In genomic region chr3:32815812-32816438, GRCh38 we compare ENCODE assay signal across 11 cellular contexts. TPM values are rescaled to one million over a fixed set of nuclear protein-coding genes. Genes with fewer than 3 reads are reported as not detected.
DNase-seq lines count a peak whose midpoint lies in the region; ATAC-seq, FAIRE-seq and TF ChIP-seq lines count a peak whose summit lies in the region.
"Had no signal": no experiment of that assay in that cellular context is flagged by ENCODE, and none has a peak within 500 bp of the region (broad histone marks: within the 10 kb centered on the region; RNA-seq: fewer than 3 reads in every experiment).

No MANE protein-coding gene starts in this region.

- H3K27ac Mint-ChIP-seq in activated T-helper 2 cell treated with anti-CD3 and anti-CD28 coated beads, Interferon-gamma antibody, Interleukin-2, Interleukin-4, amounts not matched to agents 10 μg/mL and 5 μg/mL and 100 μg/mL, durations not matched to agents 14 hours and 24 hours and 36 hours = no peak overlapping the region

- in situ Hi-C loops in HepG2 (cut with HindIII; ENCODE audit: extremely low pct_ligation_motif_present, low pct_unique_long_range_greater_than_20kb) = loop anchor here (5.0 kb wide), 1 partner anchor 34 kb away; no protein-coding TSS in a partner anchor

- H4K20me1 ChIP-seq in HepG2 (ENCODE audit: insufficient read depth, low read length) = peaks cover 34% of the 10 kb centered on the region

- no peak overlapping the region for H2AFZ ChIP-seq in HepG2 (ENCODE audit: low read length)

- POLR2A ChIA-PET in HepG2 (lab: Yijun Ruan, JAX) = interaction anchor here (0.8 to 5.6 kb wide), 12 partner anchors 11 to 87 kb away, joined by 3 to 36 read pairs (median 6); no protein-coding TSS in a partner anchor

- CTCF ChIA-PET in HepG2 (lab: Yijun Ruan, JAX; ENCODE audit: low intra/inter-chr PET ratio, low total read pairs) = interaction anchor here (1.5 kb wide), 1 partner anchor 34 kb away, joined by 5 read pairs; no protein-coding TSS in a partner anchor

- TF ChIP-seq EP300 in HepG2 (IDR thresholded peaks at IDR 0.05; ENCODE audit: low read depth in 2 of 2, low read length in 2 of 2) (no peak), HepG2 (CRISPR knock-in tag; IDR thresholded peaks at IDR 0.05; ENCODE audit: borderline replicate concordance) (no peak)

- peak overlapping the region; percentile 94 for H3K4me2 ChIP-seq in HepG2 (ENCODE audit: low read depth, low read length)

- peak in 1 of 2 experiments; percentile 32; a peak in 1 of 4 replicates for TF ChIP-seq POLR2A in HepG2 (IDR thresholded peaks at IDR 0.05; ENCODE audit: insufficient read depth in 1 of 2, low read depth in 2 of 2, low read length in 2 of 2)
- no peak for TF ChIP-seq POLR2A in right lobe of liver (IDR thresholded peaks at IDR 0.05)

- peak overlapping the region; percentile 90 for H3K9ac ChIP-seq in HepG2 (ENCODE audit: insufficient read depth, low read depth, low read length)

- DNase-seq in HepG2 (ENCODE audit: low spot score) = no peak
- no peak for DNase-seq in right lobe of liver
- DNase-seq in activated T-helper 2 cell treated with anti-CD3 and anti-CD28 coated beads, Interferon-gamma antibody, Interleukin-2, Interleukin-4, amounts not matched to agents 10 μg/mL and 5 μg/mL and 100 μg/mL, durations not matched to agents 14 hours and 24 hours and 36 hours (ENCODE audit: low spot score) = no peak
- DNase-seq in lower lobe of right lung = no peak
- no peak for DNase-seq in activated gamma-delta T cell (lab: John Stamatoyannopoulos, UW)
- no peak for DNase-seq in D721Med (ENCODE audit: insufficient read length, low spot score)
- DNase-seq in foreskin melanocyte = no peak
- DNase-seq: central memory CD4-positive, alpha-beta T cell; IMR-90 had no signal

- TF ChIP-seq CTCF in HepG2 (CRISPR knock-in tag; IDR thresholded peaks at IDR 0.05) (no peak), right lobe of liver (IDR thresholded peaks at IDR 0.05) (no peak), lower lobe of right lung (IDR thresholded peaks at IDR 0.05) (no peak), D721Med (IDR thresholded peaks at IDR 0.05; ENCODE audit: insufficient read depth, missing control alignments) (no peak)

- peak; percentile 42 for FAIRE-seq in HepG2 (lab: Jason Lieb, UNC)
- FAIRE-seq in D721Med (lab: Jason Lieb, UNC) = no peak

- H3K4me1 Mint-ChIP-seq in activated T-helper 2 cell treated with anti-CD3 and anti-CD28 coated beads, Interferon-gamma antibody, Interleukin-2, Interleukin-4, amounts not matched to agents 10 μg/mL and 5 μg/mL and 100 μg/mL, durations not matched to agents 14 hours and 24 hours and 36 hours (ENCODE audit: low read depth) = peaks cover 23% of the 10 kb centered on the region

- H3K9me3 ChIP-seq in HepG2 (ENCODE audit: low read length) (no peaks in the 10 kb centered on the region), right lobe of liver (no peaks in the 10 kb centered on the region), lower lobe of right lung (no peaks in the 10 kb centered on the region)

- BruUV-seq in HepG2 (replicated peaks; lab: Mats Ljungman, UMichigan) = TSS peak; percentile 84

- H3K4me3 ChIP-seq in HepG2 (replicated peaks in 1 of 3; ENCODE audit: insufficient read depth in 1 of 3, low read depth in 2 of 3, low read length in 3 of 3) (peak overlapping the region; percentile 94 to 98 (median 94)), right lobe of liver (no peak overlapping the region), lower lobe of right lung (peak overlapping the region; percentile 59), urinary bladder (ENCODE audit: low read depth, low read length) (peak overlapping the region; percentile 45)

- H3K27ac ChIP-seq in HepG2 (ENCODE audit: extremely low read length, insufficient read depth, low read length) = peak overlapping the region; percentile 99
- no peak overlapping the region for H3K27ac ChIP-seq in right lobe of liver
- no peak overlapping the region for H3K27ac ChIP-seq in lower lobe of right lung
- H3K27ac ChIP-seq in urinary bladder (ENCODE audit: low read depth) = no peak overlapping the region
- H3K27ac ChIP-seq: skin epidermis had no signal

- H3K4me1 ChIP-seq in HepG2 (ENCODE audit: insufficient read depth, low read length) = peaks cover 35% of the 10 kb centered on the region
- peaks cover 0 to 14% (median 0%) of the 10 kb centered on the region in 4 donors for H3K4me1 ChIP-seq in right lobe of liver
- peaks cover 11% of the 10 kb centered on the region for H3K4me1 ChIP-seq in lower lobe of right lung
- H3K4me1 ChIP-seq in urinary bladder (ENCODE audit: insufficient read depth) = peaks cover 3% of the 10 kb centered on the region

- no peak for TF ChIP-seq RAD21 in HepG2 (CRISPR knock-in tag; IDR thresholded peaks at IDR 0.05)

- ATAC-seq in HepG2 (peak; percentile 39), right lobe of liver (no peak), lower lobe of right lung (no peak)

- H3K36me3 ChIP-seq in HepG2 (replicated peaks in 1 of 2; ENCODE audit: control insufficient read depth in 1 of 2, insufficient read depth in 2 of 2, low read length in 2 of 2) (peaks cover 7 to 22% of the 10 kb centered on the region in 2 experiments; a peak in 4 of 5 replicates), right lobe of liver (no peaks in the 10 kb centered on the region), lower lobe of right lung (no peaks in the 10 kb centered on the region), urinary bladder (ENCODE audit: insufficient read depth) (no peaks in the 10 kb centered on the region)

- H3K79me2 ChIP-seq in HepG2 (ENCODE audit: insufficient read depth, low read length) = peaks cover 79% of the 10 kb centered on the region

- H3K27me3 Mint-ChIP-seq in activated T-helper 2 cell treated with anti-CD3 and anti-CD28 coated beads, Interferon-gamma antibody, Interleukin-2, Interleukin-4, amounts not matched to agents 10 μg/mL and 5 μg/mL and 100 μg/mL, durations not matched to agents 14 hours and 24 hours and 36 hours (ENCODE audit: low read depth) = peaks cover 62% of the 10 kb centered on the region

- H3K27me3 ChIP-seq in HepG2 (ENCODE audit: control insufficient read depth in 1 of 2, insufficient read depth in 2 of 2, low read length in 2 of 2) (peaks cover 0 to 6% of the 10 kb centered on the region in 2 experiments; a peak in 1 of 5 replicates), right lobe of liver (peaks cover 6 to 40% of the 10 kb centered on the region in 2 donors), lower lobe of right lung (ENCODE audit: low read depth) (peaks cover 49% of the 10 kb centered on the region)

- intact Hi-C loops in HepG2 (cut with micrococcal nuclease; ENCODE audit: unreplicated experiment) = loop anchor here (1.0 to 2.0 kb wide), 3 partner anchors 35 to 246 kb away; partner anchors contain the start of gene DYNC1LI1
- intact Hi-C loops in right lobe of liver (cut with DNase I) = no loop called here
- intact Hi-C loops in activated T-helper 2 cell treated with anti-CD3 and anti-CD28 coated beads, Interferon-gamma antibody, Interleukin-2, Interleukin-4, amounts not matched to agents 10 μg/mL and 5 μg/mL and 100 μg/mL, durations not matched to agents 14 hours and 24 hours and 36 hours (cut with micrococcal nuclease) = loop anchor here (2.0 to 5.0 kb wide), 2 partner anchors 35 to 401 kb away; partner anchors contain the start of gene SUSD5
- intact Hi-C loops in lower lobe of right lung (cut with DNase I) = no loop called here

- 1% methylated on average over 21 of the region's 22 CpGs for WGBS in HepG2 (ENCODE audit: low lambda C conversion rate)
- 9% methylated on average over 22 of the region's 22 CpGs for WGBS in right lobe of liver (ENCODE audit: insufficient coverage, low coverage, low lambda C conversion rate, missing lambda C conversion rate)
- 24% methylated on average over 22 of the region's 22 CpGs for WGBS in urinary bladder

- peak overlapping the region; percentile 70 for H3K4me3 Mint-ChIP-seq in activated T-helper 2 cell treated with anti-CD3 and anti-CD28 coated beads, Interferon-gamma antibody, Interleukin-2, Interleukin-4, amounts not matched to agents 10 μg/mL and 5 μg/mL and 100 μg/mL, durations not matched to agents 14 hours and 24 hours and 36 hours (ENCODE audit: low read depth)

- no peaks in the 10 kb centered on the region for H3K9me3 Mint-ChIP-seq in activated T-helper 2 cell treated with anti-CD3 and anti-CD28 coated beads, Interferon-gamma antibody, Interleukin-2, Interleukin-4, amounts not matched to agents 10 μg/mL and 5 μg/mL and 100 μg/mL, durations not matched to agents 14 hours and 24 hours and 36 hours

- peaks cover 5% of the 10 kb centered on the region for H3K36me3 Mint-ChIP-seq in activated T-helper 2 cell treated with anti-CD3 and anti-CD28 coated beads, Interferon-gamma antibody, Interleukin-2, Interleukin-4, amounts not matched to agents 10 μg/mL and 5 μg/mL and 100 μg/mL, durations not matched to agents 14 hours and 24 hours and 36 hours (ENCODE audit: low read depth)

RNA-seq across cellular contexts. Expression of gene TRIM71, which starts 1.9 kb away (rescaled TPM):
- 76.9 and 111 TPM in 2 replicates for total RNA-seq in HepG2 (2016; rRNA removed; fragmentation: Illumina TruSeq; extraction: Trizol)
- total RNA-seq in HepG2 (2016; cell fraction: cytosol; rRNA removed; fragmentation: Illumina TruSeq; extraction: Trizol; ENCODE audit: low read depth) = 5.5 and 6.3 TPM in 2 replicates
- total RNA-seq in HepG2 (2016; cell fraction: insoluble cytoplasmic fraction; rRNA removed; fragmentation: Illumina TruSeq; extraction: Trizol) = 75.8 and 102 TPM in 2 replicates
- 29.5 and 33.3 TPM in 2 replicates for total RNA-seq in HepG2 (2016; cell fraction: membrane; rRNA removed; fragmentation: Illumina TruSeq; extraction: Trizol)
- 91.5 and 98.1 TPM in 2 replicates for total RNA-seq in HepG2 (2016; cell fraction: nucleus; rRNA removed; fragmentation: Illumina TruSeq; extraction: Trizol)
- 21.1 and 21.7 TPM in 2 replicates for polyA plus RNA-seq in HepG2 (2011; rRNA removed)
- 16.3 and 17.3 TPM in 2 replicates for polyA plus RNA-seq in HepG2 (2011; cell fraction: cytosol; rRNA removed)
- 25.8 and 29.4 TPM in 2 replicates for polyA plus RNA-seq in HepG2 (2011; cell fraction: nucleus; rRNA removed)
- polyA plus RNA-seq in HepG2 (2012) = 24.9 and 35.6 TPM in 2 replicates
- 1.8 and 1.9 TPM in 2 replicates for polyA plus RNA-seq in HepG2 (2016; cell fraction: cytosol; fragmentation: Illumina TruSeq; extraction: Trizol; ENCODE audit: low read depth)
- 67.3 and 72.5 TPM in 2 replicates for polyA plus RNA-seq in HepG2 (2016; cell fraction: insoluble cytoplasmic fraction; fragmentation: Illumina TruSeq; extraction: Trizol; ENCODE audit: low read depth)
- polyA plus RNA-seq in HepG2 (2016; cell fraction: membrane; fragmentation: Illumina TruSeq; extraction: Trizol; ENCODE audit: low read depth) = 7.2 and 8.7 TPM in 2 replicates
- 86.2 and 92.8 TPM in 2 replicates for polyA plus RNA-seq in HepG2 (2016; cell fraction: nucleus; fragmentation: Illumina TruSeq; extraction: Trizol; ENCODE audit: insufficient read depth, low read depth)
- polyA minus RNA-seq in HepG2 (2011; rRNA and poly(A)+ RNA removed; ENCODE audit: low replicate concordance) = 0.07 and 138 TPM in 2 replicates
- 80.8 and 84.9 TPM in 2 replicates for polyA minus RNA-seq in HepG2 (2011; cell fraction: cytosol; rRNA and poly(A)+ RNA removed)
- polyA minus RNA-seq in HepG2 (2011; cell fraction: nucleus; rRNA and poly(A)+ RNA removed) = 96.2 and 97.6 TPM in 2 replicates
- total RNA-seq in right lobe of liver = not detected
- total RNA-seq in activated T-helper 2 cell treated with anti-CD3 and anti-CD28 coated beads, Interferon-gamma antibody, Interleukin-2, Interleukin-4, amounts not matched to agents 10 μg/mL and 5 μg/mL and 100 μg/mL, durations not matched to agents 14 hours and 24 hours and 36 hours = 0.05 and 0.07 TPM in 2 replicates
- 2.5 TPM for total RNA-seq in lower lobe of right lung
- total RNA-seq in urinary bladder = 0.74 TPM
- not detected for polyA plus RNA-seq in urinary bladder
- total RNA-seq: IMR-90 had no signal
- polyA plus RNA-seq: IMR-90 had no signal

Comparison
In these comparisons a context has a peak if more than half of its experiments do, and no peak if none do; other contexts are left out.
1. H3K4me3 ChIP-seq: peak in HepG2 (3 of 3), lower lobe of right lung (single experiment) and urinary bladder (single experiment); none in right lobe of liver (0 of 3).
2. intact Hi-C loops: an anchor here in HepG2 (1.0 to 2.0 kb wide) and activated T-helper 2 cell treated with anti-CD3 and anti-CD28 coated beads, Interferon-gamma antibody, Interleukin-2, Interleukin-4, amounts not matched to agents 10 μg/mL and 5 μg/mL and 100 μg/mL, durations not matched to agents 14 hours and 24 hours and 36 hours (2.0 to 5.0 kb wide); none called in right lobe of liver and lower lobe of right lung.